In genomic region chrX:14028473-14028872, GRCh38 we compare ENCODE assay signal across 8 cellular contexts. TPM values are rescaled to one million over a fixed set of nuclear protein-coding genes. Genes with fewer than 3 reads are reported as not detected.
DNase-seq lines count a peak whose midpoint lies in the region; ATAC-seq, FAIRE-seq and TF ChIP-seq lines count a peak whose summit lies in the region.

No MANE protein-coding gene starts in this region.

- ATAC-seq in omental fat pad (ENCODE audit: low FRiP score) (no peak), GM19328 (IDR thresholded peaks at IDR 0.05; ENCODE audit: unreplicated experiment) (no peak), HG03139 (IDR thresholded peaks at IDR 0.05; ENCODE audit: unreplicated experiment) (no peak)

- H3K9ac ChIP-seq in Karpas-422 (ENCODE audit: low read length), result peak overlapping the region; percentile 76

- peaks cover 14% of the 10 kb centered on the region for H3K4me1 Mint-ChIP-seq in osteocyte (ENCODE audit: unreplicated experiment)

- H2AFZ ChIP-seq in Karpas-422 (ENCODE audit: low read length), result no peak overlapping the region

- DNase-seq in ELR (ENCODE audit: low read depth) (peak; percentile 6), Karpas-422 (peak; percentile 54), osteocyte (ENCODE audit: extremely low spot score, unreplicated experiment) (no peak), germinal center (ENCODE audit: low spot score) (no peak), omental fat pad (ENCODE audit: low spot score) (no peak)

- H3K4me2 ChIP-seq in Karpas-422 (ENCODE audit: low read depth, low read length, poor library complexity, severe bottlenecking), result peak overlapping the region; percentile 75

- H3K27ac ChIP-seq in Karpas-422 (ENCODE audit: low read length), result peak overlapping the region; percentile 60

- FAIRE-seq in colon (lab: Jason Lieb, UNC), result peak; percentile 33

- H3K4me1 ChIP-seq in Karpas-422 (ENCODE audit: low read length), result peaks cover 40% of the 10 kb centered on the region

- H3K4me3 Mint-ChIP-seq in osteocyte (ENCODE audit: unreplicated experiment), result peak overlapping the region; percentile 84

- H3K27me3 Mint-ChIP-seq in osteocyte (ENCODE audit: unreplicated experiment), result no peaks in the 10 kb centered on the region

- no peaks in the 10 kb centered on the region for H3K9me3 ChIP-seq in Karpas-422 (ENCODE audit: low read length)

- no peaks in the 10 kb centered on the region for H3K36me3 Mint-ChIP-seq in osteocyte (ENCODE audit: unreplicated experiment)

- H3K27ac Mint-ChIP-seq in osteocyte (ENCODE audit: unreplicated experiment), result peak overlapping the region; percentile 2

- H4K20me1 ChIP-seq in Karpas-422 (ENCODE audit: insufficient read depth, low read depth, low read length), result no peaks in the 10 kb centered on the region

- H3K4me3 ChIP-seq in Karpas-422 (ENCODE audit: low read length), result peak overlapping the region; percentile 81

- no peaks in the 10 kb centered on the region for H3K27me3 ChIP-seq in Karpas-422 (ENCODE audit: low read length)

- H3K79me2 ChIP-seq in Karpas-422 (ENCODE audit: low read length), result peaks cover 64% of the 10 kb centered on the region

- no peaks in the 10 kb centered on the region for H3K9me2 ChIP-seq in Karpas-422 (replicated peaks; ENCODE audit: insufficient read depth, low read length)

- no peaks in the 10 kb centered on the region for H3K9me3 Mint-ChIP-seq in osteocyte (ENCODE audit: unreplicated experiment)

- TF ChIP-seq CTCF in osteocyte (IDR thresholded peaks at IDR 0.05), result no peak
- no peak for TF ChIP-seq CTCF in omental fat pad (IDR thresholded peaks at IDR 0.05)

- H3K36me3 ChIP-seq in Karpas-422 (ENCODE audit: insufficient read depth, low read length), result peaks cover 8% of the 10 kb centered on the region; the same call in 1 of the 2 replicates

RNA-seq across cellular contexts. Expression of gene GEMIN8, which starts 1.2 kb away (rescaled TPM):
- total RNA-seq in Karpas-422 (2014; rRNA removed; shearing (Covaris generic); ENCODE audit: low replicate concordance), result 44.7 and 56.9 TPM in 2 replicates
- total RNA-seq in osteocyte (20.0 and 22.9 TPM in 2 replicates), omental fat pad (10 to 100 TPM in 3 of 4 donors, 1 to 10 TPM in 1; 8.8 to 26.7 (median 21.1) TPM)

Comparison
In these comparisons a context has a peak if more than half of its experiments do, and no peak if none do; other contexts are left out.
1. DNase-seq: peak in ELR (single experiment) and Karpas-422 (single experiment); none in osteocyte (single experiment), germinal center (single experiment) and omental fat pad (single experiment).